In the genomic region with DNA sequence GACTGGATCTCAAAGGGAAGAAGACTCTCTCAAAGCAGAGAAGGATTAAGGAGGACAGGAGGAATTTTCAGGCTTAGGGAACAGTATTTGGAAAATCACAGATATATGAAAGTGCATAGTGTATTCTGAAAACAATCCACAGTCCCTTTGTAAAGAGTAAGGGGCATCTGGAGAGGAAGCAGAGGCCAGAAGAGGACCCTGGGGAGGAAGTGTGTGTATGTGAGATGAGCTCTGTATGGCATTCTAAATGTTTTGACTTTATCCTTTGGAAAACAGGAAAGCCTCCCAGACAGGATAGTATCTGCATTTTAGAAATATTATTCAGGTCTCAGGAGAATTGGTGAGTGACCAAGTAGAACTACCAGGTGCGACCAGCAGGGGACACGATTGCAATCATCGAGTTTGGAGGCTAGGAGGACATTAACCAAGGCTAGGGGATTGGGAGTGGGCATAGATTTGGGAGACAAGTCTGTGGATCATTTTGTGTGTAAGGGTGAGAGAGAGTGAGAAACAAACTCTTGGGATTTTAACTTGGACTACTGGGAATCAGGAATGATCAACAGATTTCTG, we compare ENCODE assay signal across 11 cellular contexts. TPM values are rescaled to one million over a fixed set of nuclear protein-coding genes. Genes with fewer than 3 reads are reported as not detected.
DNase-seq lines count a peak whose midpoint lies in the region; ATAC-seq and TF ChIP-seq lines count a peak whose summit lies in the region.
"Had no signal": no experiment of that assay in that cellular context is flagged by ENCODE, and none has a peak within 500 bp of the region (broad histone marks: within the 10 kb centered on the region; RNA-seq: fewer than 3 reads in every experiment).

No MANE protein-coding gene starts in this region.

- DNase-seq in GM12864 (ENCODE audit: low read depth): no peak
- DNase-seq in brain microvascular endothelial cell: no peak
- no peak for DNase-seq in neural crest cell (ENCODE audit: low read depth, low spot score)
- DNase-seq in NCI-H345 treated with DMSO at 0.1 percent for 48 hours (lab: John Stamatoyannopoulos, UW; ENCODE audit: unreplicated experiment): no peak
- no peak for DNase-seq in NCI-H1417 treated with DMSO at 0.1 percent for 48 hours (lab: John Stamatoyannopoulos, UW)
- no peak for DNase-seq in iPS-NIHi11 (ENCODE audit: low spot score)
- DNase-seq: activated naive CD8-positive, alpha-beta T cell treated with anti-CD3 and anti-CD28 coated beads, Interleukin-2, amount 10 ng/mL, durations not matched to agents 7 days and 5 days; NCI-H187; substantia nigra had no signal

- H3K27me3 ChIP-seq in brain microvascular endothelial cell (replicated peaks): no peaks in the 10 kb centered on the region
- H3K27me3 ChIP-seq: right atrium auricular region had no signal

- ATAC-seq in HG03175 (IDR thresholded peaks at IDR 0.05; ENCODE audit: unreplicated experiment): peak; percentile 40

- no peaks in the 10 kb centered on the region for H3K9me3 Mint-ChIP-seq in neural crest cell
- H3K9me3 Mint-ChIP-seq: activated naive CD8-positive, alpha-beta T cell treated with anti-CD3 and anti-CD28 coated beads, Interleukin-2, amount 10 ng/mL, durations not matched to agents 7 days and 5 days had no signal

- H3K4me3 Mint-ChIP-seq in neural crest cell: no peak overlapping the region
- H3K4me3 Mint-ChIP-seq: activated naive CD8-positive, alpha-beta T cell treated with anti-CD3 and anti-CD28 coated beads, Interleukin-2, amount 10 ng/mL, durations not matched to agents 7 days and 5 days had no signal

- no peaks in the 10 kb centered on the region for H3K36me3 ChIP-seq in brain microvascular endothelial cell (replicated peaks)
- H3K36me3 ChIP-seq: right atrium auricular region had no signal

- TF ChIP-seq CTCF in GM12864 (IDR thresholded peaks at IDR 0.05; ENCODE audit: low read depth, low read length, missing control alignments): peak; percentile 60
- peak; percentile 54 for TF ChIP-seq CTCF in brain microvascular endothelial cell (IDR thresholded peaks at IDR 0.05; ENCODE audit: low read depth, low read length, missing control alignments)
- peak; percentile 47 for TF ChIP-seq CTCF in neural crest cell (conservative IDR thresholded peaks at IDR 0.05)

- in situ Hi-C loops in brain microvascular endothelial cell (cut with HindIII; ENCODE audit: low pct_ligation_motif_present, low sequenced_read_pairs): no loop called here

- H3K27me3 Mint-ChIP-seq in neural crest cell (ENCODE audit: low read depth): peaks cover 12% of the 10 kb centered on the region

- H3K27ac Mint-ChIP-seq in neural crest cell (ENCODE audit: unreplicated experiment): no peak overlapping the region
- H3K27ac Mint-ChIP-seq: activated naive CD8-positive, alpha-beta T cell treated with anti-CD3 and anti-CD28 coated beads, Interleukin-2, amount 10 ng/mL, durations not matched to agents 7 days and 5 days had no signal

- H3K36me3 Mint-ChIP-seq in neural crest cell (ENCODE audit: low read depth): no peaks in the 10 kb centered on the region
- H3K36me3 Mint-ChIP-seq: activated naive CD8-positive, alpha-beta T cell treated with anti-CD3 and anti-CD28 coated beads, Interleukin-2, amount 10 ng/mL, durations not matched to agents 7 days and 5 days had no signal

- no peak overlapping the region for H3K27ac ChIP-seq in brain microvascular endothelial cell
- H3K27ac ChIP-seq: right atrium auricular region had no signal

- peaks cover 4% of the 10 kb centered on the region for H3K4me1 Mint-ChIP-seq in neural crest cell

- H3K4me3 ChIP-seq in GM12864 (ENCODE audit: low read depth, low read length) (no peak overlapping the region), brain microvascular endothelial cell (ENCODE audit: low read depth, low read length) (no peak overlapping the region)
- H3K4me3 ChIP-seq: right atrium auricular region had no signal

RNA-seq across cellular contexts. Expression of a gene that starts 38.3 kb away (rescaled TPM):
- 7.6 and 7.8 TPM in 2 replicates for total RNA-seq in neural crest cell
